8 cellular contexts compared by ENCODE assay signal in the genomic region with DNA sequence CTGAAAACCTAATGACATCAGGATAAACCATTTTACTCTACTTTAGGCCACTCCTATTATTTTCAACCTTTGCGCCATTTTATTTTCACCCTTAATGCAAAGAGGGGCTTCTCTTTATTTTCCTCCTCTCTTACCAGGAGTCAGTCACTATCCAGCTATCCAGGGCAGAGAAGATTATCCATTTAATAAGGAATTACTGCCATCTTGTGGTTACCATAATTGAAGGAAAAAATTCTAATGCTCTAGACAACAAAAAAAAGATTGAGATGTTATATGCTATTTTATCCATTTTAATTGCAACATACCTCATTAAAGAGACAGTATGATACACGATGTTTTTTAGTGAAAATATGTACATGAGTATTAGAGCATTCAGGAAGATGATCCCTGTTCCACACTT.
DNase-seq lines count a peak whose midpoint lies in the region; ATAC-seq and TF ChIP-seq lines count a peak whose summit lies in the region.

No MANE protein-coding gene starts in this region.

- H3K27me3 ChIP-seq in adipocyte (replicated peaks; ENCODE audit: control insufficient read depth, insufficient read depth, low read length) (no peaks in the 10 kb centered on the region), lung (ENCODE audit: control insufficient read depth, insufficient read depth) (peaks cover 3% of the 10 kb centered on the region), testis (no peaks in the 10 kb centered on the region)

- ATAC-seq in lung (ENCODE audit: insufficient read depth, low FRiP score), result no peak
- no peak for ATAC-seq in HG02678 (IDR thresholded peaks at IDR 0.05; ENCODE audit: unreplicated experiment)

- intact Hi-C loops in testis (cut with DNase I; ENCODE audit: low total_unique reads), result no loop called here

- H3K9ac ChIP-seq in adipocyte (ENCODE audit: low read length), result no peak overlapping the region

- 57 to 71% methylated on average over 2 of the region's 2 CpGs for WGBS in lung, 2 donors
- 37 to 52% methylated on average over 2 of the region's 2 CpGs for WGBS in testis, 2 donors

- H3K36me3 ChIP-seq in adipocyte (ENCODE audit: control insufficient read depth, insufficient read depth, low read length, severe bottlenecking) (no peaks in the 10 kb centered on the region), lung (ENCODE audit: control insufficient read depth in 2 of 2, insufficient read depth in 2 of 2, low read length in 2 of 2) (no peaks in the 10 kb centered on the region), testis (ENCODE audit: low read depth, missing control alignments) (no peaks in the 10 kb centered on the region)

- H3K4me1 ChIP-seq in adipocyte (ENCODE audit: control insufficient read depth, insufficient read depth, low read length) (peaks cover 16% of the 10 kb centered on the region), lung (ENCODE audit: control insufficient read depth in 2 of 2, insufficient read depth in 2 of 2, low read length in 2 of 2) (no peaks in the 10 kb centered on the region), testis (no peaks in the 10 kb centered on the region)

- TF ChIP-seq POLR2A in testis (IDR thresholded peaks at IDR 0.05), result no peak

- H3K27ac ChIP-seq in lung (ENCODE audit: low read depth in 1 of 2, low read length in 1 of 2), result no peak overlapping the region
- no peak overlapping the region for H3K27ac ChIP-seq in testis

- H3K9me3 ChIP-seq in adipocyte (ENCODE audit: control insufficient read depth, low read length) (no peaks in the 10 kb centered on the region), lung (ENCODE audit: control insufficient read depth in 2 of 2, insufficient read depth in 1 of 2, low read length in 1 of 2) (no peaks in the 10 kb centered on the region), testis (no peaks in the 10 kb centered on the region)

- TF ChIP-seq CTCF in lung (IDR thresholded peaks at IDR 0.05; ENCODE audit: control extremely low read depth, extremely low read depth), result peak; percentile 2
- peak in 1 of 3 experiments; percentile 17 for TF ChIP-seq CTCF in testis (IDR thresholded peaks at IDR 0.05)

- H3K4me3 ChIP-seq in adipocyte (ENCODE audit: low read length) (no peak overlapping the region), lung (no peak overlapping the region), testis (no peak overlapping the region)

- DNase-seq in DMS53 treated with DMSO at 0.1 percent for 48 hours (lab: John Stamatoyannopoulos, UW; ENCODE audit: unreplicated experiment) (peak; percentile 31), NAMALWA (ENCODE audit: low spot score) (peak; percentile 36), adipocyte (ENCODE audit: low read depth) (peak; percentile 78), lung (ENCODE audit: low spot score) (no peak), amygdala (lab: John Stamatoyannopoulos, UW) (no peak), testis (no peak)
- DNase-seq in stimulated activated naive CD4-positive, alpha-beta T cell (lab: John Stamatoyannopoulos, UW), result no peak

Comparison
In these comparisons a context has a peak if more than half of its experiments do, and no peak if none do; other contexts are left out.
1. DNase-seq: peak in DMS53 treated with DMSO at 0.1 percent for 48 hours (single experiment), NAMALWA (single experiment) and adipocyte (single experiment); none in lung (single experiment), amygdala (0 of 56), stimulated activated naive CD4-positive, alpha-beta T cell (0 of 6) and testis (single experiment).